13 cellular contexts compared by ENCODE assay signal in genomic region chr20:53072923-53073579, GRCh38.
DNase-seq lines count a peak whose midpoint lies in the region; ATAC-seq and TF ChIP-seq lines count a peak whose summit lies in the region.
"Had no signal": no experiment of that assay in that cellular context is flagged by ENCODE, and none has a peak within 500 bp of the region (broad histone marks: within the 10 kb centered on the region; RNA-seq: fewer than 3 reads in every experiment).

No MANE protein-coding gene starts in this region.

- POLR2A ChIA-PET in activated CD4-positive, alpha-beta T cell treated with anti-CD3 and anti-CD28 coated beads for 36 hours (lab: Charles Lee), result interaction anchor here (1.1 kb wide), 1 partner anchor 72 kb away, joined by 4 read pairs; no protein-coding TSS in a partner anchor
- POLR2A ChIA-PET in CD8-positive, alpha-beta memory T cell (lab: Charles Lee), result no interaction called here

- no peak overlapping the region for H3K4me3 ChIP-seq in coronary artery
- H3K4me3 ChIP-seq in CD8-positive, alpha-beta memory T cell (ENCODE audit: low read length), result no peak overlapping the region

- no peak for DNase-seq in activated CD4-positive, alpha-beta T cell treated with anti-CD3 and anti-CD28 coated beads for 36 hours
- DNase-seq in activated CD4-positive, alpha-beta T cell treated with anti-CD3 and anti-CD28 coated beads for 4 hours, result no peak
- no peak for DNase-seq in activated naive CD4-positive, alpha-beta T cell treated with anti-CD3 and anti-CD28 coated beads for 36 hours
- DNase-seq in activated naive CD4-positive, alpha-beta T cell treated with anti-CD3 and anti-CD28 coated beads, Interleukin-2, amount 50 U/mL, for 16 hours, result no peak
- DNase-seq in activated T-helper 1 cell treated with anti-CD3 and anti-CD28 coated beads, Interleukin-12 subunit alpha, Interleukin-12 subunit beta, Interleukin-2, Interleukin-4 antibody, amounts not matched to agents 30 ng/mL and 10 ng/mL and 1 ng/mL, durations not matched to agents 14 hours and 24 hours and 36 hours (ENCODE audit: low spot score), result no peak
- no peak for DNase-seq in activated naive CD8-positive, alpha-beta T cell treated with anti-CD3 and anti-CD28 coated beads, Interleukin-2, amount 50 U/mL, for 24 hours
- DNase-seq in coronary artery (ENCODE audit: low spot score), result no peak
- DNase-seq in CD8-positive, alpha-beta memory T cell, result no peak
- DNase-seq: DMS53, GF-D8, GOT3, H9 had no signal

- peaks cover 3% of the 10 kb centered on the region for H3K27me3 Mint-ChIP-seq in activated CD4-positive, alpha-beta T cell treated with anti-CD3 and anti-CD28 coated beads for 36 hours
- H3K27me3 Mint-ChIP-seq in activated naive CD4-positive, alpha-beta T cell treated with anti-CD3 and anti-CD28 coated beads for 36 hours (ENCODE audit: low read depth), result no peaks in the 10 kb centered on the region
- H3K27me3 Mint-ChIP-seq in activated T-helper 1 cell treated with anti-CD3 and anti-CD28 coated beads, Interleukin-12 subunit alpha, Interleukin-12 subunit beta, Interleukin-2, Interleukin-4 antibody, amounts not matched to agents 30 ng/mL and 10 ng/mL and 1 ng/mL, durations not matched to agents 14 hours and 24 hours and 36 hours (ENCODE audit: insufficient read depth), result no peaks in the 10 kb centered on the region
- H3K27me3 Mint-ChIP-seq in activated naive CD8-positive, alpha-beta T cell treated with anti-CD3 and anti-CD28 coated beads, Interleukin-2, amount 50 U/mL, for 24 hours, result peaks cover 9% of the 10 kb centered on the region
- peaks cover 8 to 58% of the 10 kb centered on the region in 2 donors for H3K27me3 Mint-ChIP-seq in CD8-positive, alpha-beta memory T cell

- intact Hi-C loops in activated CD4-positive, alpha-beta T cell treated with anti-CD3 and anti-CD28 coated beads for 36 hours (cut with DNase I, micrococcal nuclease), result loop anchor here (5.0 to 10.0 kb wide), 2 partner anchors 144 to 822 kb away; no protein-coding TSS in a partner anchor
- intact Hi-C loops in activated naive CD4-positive, alpha-beta T cell treated with anti-CD3 and anti-CD28 coated beads for 36 hours (cut with micrococcal nuclease), result loop anchor here (5.0 kb wide), 3 partner anchors 509 to 1541 kb away; no protein-coding TSS in a partner anchor
- intact Hi-C loops in activated T-helper 1 cell treated with anti-CD3 and anti-CD28 coated beads, Interleukin-12 subunit alpha, Interleukin-12 subunit beta, Interleukin-2, Interleukin-4 antibody, amounts not matched to agents 30 ng/mL and 10 ng/mL and 1 ng/mL, durations not matched to agents 14 hours and 24 hours and 36 hours (cut with micrococcal nuclease), result loop anchor here (5.0 to 10.0 kb wide), 5 partner anchors 472 to 1028 kb away; no protein-coding TSS in a partner anchor

- peaks cover 4% of the 10 kb centered on the region for H3K9me3 Mint-ChIP-seq in activated CD4-positive, alpha-beta T cell treated with anti-CD3 and anti-CD28 coated beads for 36 hours (ENCODE audit: low read depth)
- H3K9me3 Mint-ChIP-seq in activated naive CD4-positive, alpha-beta T cell treated with anti-CD3 and anti-CD28 coated beads for 36 hours, result peaks cover 3% of the 10 kb centered on the region
- peaks cover 5% of the 10 kb centered on the region for H3K9me3 Mint-ChIP-seq in activated T-helper 1 cell treated with anti-CD3 and anti-CD28 coated beads, Interleukin-12 subunit alpha, Interleukin-12 subunit beta, Interleukin-2, Interleukin-4 antibody, amounts not matched to agents 30 ng/mL and 10 ng/mL and 1 ng/mL, durations not matched to agents 14 hours and 24 hours and 36 hours
- H3K9me3 Mint-ChIP-seq in activated naive CD8-positive, alpha-beta T cell treated with anti-CD3 and anti-CD28 coated beads, Interleukin-2, amount 50 U/mL, for 24 hours, result no peaks in the 10 kb centered on the region
- H3K9me3 Mint-ChIP-seq in CD8-positive, alpha-beta memory T cell, result peaks cover 0 to 2% (median 0%) of the 10 kb centered on the region in 5 donors

- no peaks in the 10 kb centered on the region for H3K36me3 ChIP-seq in CD8-positive, alpha-beta memory T cell (ENCODE audit: insufficient read depth, low read length)

- H3K27me3 ChIP-seq in CD8-positive, alpha-beta memory T cell (ENCODE audit: insufficient read depth, low read length, poor library complexity, severe bottlenecking), result no peaks in the 10 kb centered on the region

- peak overlapping the region; percentile 80 for H3K27ac Mint-ChIP-seq in activated CD4-positive, alpha-beta T cell treated with anti-CD3 and anti-CD28 coated beads for 36 hours
- H3K27ac Mint-ChIP-seq in activated naive CD4-positive, alpha-beta T cell treated with anti-CD3 and anti-CD28 coated beads for 36 hours, result peak overlapping the region; percentile 98
- H3K27ac Mint-ChIP-seq in activated T-helper 1 cell treated with anti-CD3 and anti-CD28 coated beads, Interleukin-12 subunit alpha, Interleukin-12 subunit beta, Interleukin-2, Interleukin-4 antibody, amounts not matched to agents 30 ng/mL and 10 ng/mL and 1 ng/mL, durations not matched to agents 14 hours and 24 hours and 36 hours, result peak overlapping the region; percentile 74
- H3K27ac Mint-ChIP-seq in activated naive CD8-positive, alpha-beta T cell treated with anti-CD3 and anti-CD28 coated beads, Interleukin-2, amount 50 U/mL, for 24 hours, result peak overlapping the region; percentile 61
- H3K27ac Mint-ChIP-seq in CD8-positive, alpha-beta memory T cell, result no peak overlapping the region
- H3K27ac Mint-ChIP-seq: H9 had no signal

- peaks cover 11% of the 10 kb centered on the region for H3K4me1 ChIP-seq in CD8-positive, alpha-beta memory T cell (ENCODE audit: insufficient read depth, low read length)

- peaks cover 17% of the 10 kb centered on the region for H3K36me3 Mint-ChIP-seq in activated CD4-positive, alpha-beta T cell treated with anti-CD3 and anti-CD28 coated beads for 36 hours (ENCODE audit: low read depth)
- peaks cover 13% of the 10 kb centered on the region for H3K36me3 Mint-ChIP-seq in activated naive CD4-positive, alpha-beta T cell treated with anti-CD3 and anti-CD28 coated beads for 36 hours (ENCODE audit: low read depth)
- peaks cover 11% of the 10 kb centered on the region for H3K36me3 Mint-ChIP-seq in activated T-helper 1 cell treated with anti-CD3 and anti-CD28 coated beads, Interleukin-12 subunit alpha, Interleukin-12 subunit beta, Interleukin-2, Interleukin-4 antibody, amounts not matched to agents 30 ng/mL and 10 ng/mL and 1 ng/mL, durations not matched to agents 14 hours and 24 hours and 36 hours (ENCODE audit: low read depth)
- peaks cover 2% of the 10 kb centered on the region for H3K36me3 Mint-ChIP-seq in activated naive CD8-positive, alpha-beta T cell treated with anti-CD3 and anti-CD28 coated beads, Interleukin-2, amount 50 U/mL, for 24 hours (ENCODE audit: low read depth)
- no peaks in the 10 kb centered on the region for H3K36me3 Mint-ChIP-seq in CD8-positive, alpha-beta memory T cell

- H3K4me3 Mint-ChIP-seq in activated CD4-positive, alpha-beta T cell treated with anti-CD3 and anti-CD28 coated beads for 36 hours, result no peak overlapping the region
- no peak overlapping the region for H3K4me3 Mint-ChIP-seq in activated naive CD4-positive, alpha-beta T cell treated with anti-CD3 and anti-CD28 coated beads for 36 hours
- no peak overlapping the region for H3K4me3 Mint-ChIP-seq in activated T-helper 1 cell treated with anti-CD3 and anti-CD28 coated beads, Interleukin-12 subunit alpha, Interleukin-12 subunit beta, Interleukin-2, Interleukin-4 antibody, amounts not matched to agents 30 ng/mL and 10 ng/mL and 1 ng/mL, durations not matched to agents 14 hours and 24 hours and 36 hours
- H3K4me3 Mint-ChIP-seq in activated naive CD8-positive, alpha-beta T cell treated with anti-CD3 and anti-CD28 coated beads, Interleukin-2, amount 50 U/mL, for 24 hours, result no peak overlapping the region
- no peak overlapping the region for H3K4me3 Mint-ChIP-seq in CD8-positive, alpha-beta memory T cell
- H3K4me3 Mint-ChIP-seq: H9 had no signal

- no peak overlapping the region for H3K27ac ChIP-seq in coronary artery
- no peak overlapping the region for H3K27ac ChIP-seq in CD8-positive, alpha-beta memory T cell (ENCODE audit: low read depth, low read length)
- H3K27ac ChIP-seq: 22Rv1 had no signal

- peaks cover 54% of the 10 kb centered on the region for H3K4me1 Mint-ChIP-seq in activated CD4-positive, alpha-beta T cell treated with anti-CD3 and anti-CD28 coated beads for 36 hours
- H3K4me1 Mint-ChIP-seq in activated naive CD4-positive, alpha-beta T cell treated with anti-CD3 and anti-CD28 coated beads for 36 hours (ENCODE audit: low read depth), result peaks cover 59% of the 10 kb centered on the region
- peaks cover 53% of the 10 kb centered on the region for H3K4me1 Mint-ChIP-seq in activated T-helper 1 cell treated with anti-CD3 and anti-CD28 coated beads, Interleukin-12 subunit alpha, Interleukin-12 subunit beta, Interleukin-2, Interleukin-4 antibody, amounts not matched to agents 30 ng/mL and 10 ng/mL and 1 ng/mL, durations not matched to agents 14 hours and 24 hours and 36 hours (ENCODE audit: low read depth)
- peaks cover 21% of the 10 kb centered on the region for H3K4me1 Mint-ChIP-seq in activated naive CD8-positive, alpha-beta T cell treated with anti-CD3 and anti-CD28 coated beads, Interleukin-2, amount 50 U/mL, for 24 hours
- H3K4me1 Mint-ChIP-seq in CD8-positive, alpha-beta memory T cell, result peaks cover 0 to 25% (median 0%) of the 10 kb centered on the region in 3 donors

- no peak for ATAC-seq in activated CD4-positive, alpha-beta T cell treated with anti-CD3 and anti-CD28 coated beads for 36 hours
- no peak for ATAC-seq in activated naive CD8-positive, alpha-beta T cell treated with anti-CD3 and anti-CD28 coated beads, Interleukin-2, amount 50 U/mL, for 24 hours

- no peaks in the 10 kb centered on the region for H3K9me3 ChIP-seq in CD8-positive, alpha-beta memory T cell (ENCODE audit: low read length)

- TF ChIP-seq CTCF in coronary artery (IDR thresholded peaks at IDR 0.05), result no peak

- CTCF ChIA-PET in activated CD4-positive, alpha-beta T cell treated with anti-CD3 and anti-CD28 coated beads for 36 hours (lab: Charles Lee), result interaction anchor here (0.6 to 0.8 kb wide), 2 partner anchors 10 to 100 kb away, joined by 4 to 5 read pairs; no protein-coding TSS in a partner anchor
- CTCF ChIA-PET in activated naive CD4-positive, alpha-beta T cell treated with anti-CD3 and anti-CD28 coated beads for 36 hours (lab: Charles Lee), result no interaction called here
- CTCF ChIA-PET in CD8-positive, alpha-beta memory T cell (lab: Charles Lee), result no interaction called here

Comparison
In these comparisons a context has a peak if more than half of its experiments do, and no peak if none do; other contexts are left out.
1. H3K27ac Mint-ChIP-seq: peak in activated CD4-positive, alpha-beta T cell treated with anti-CD3 and anti-CD28 coated beads for 36 hours (single experiment), activated naive CD4-positive, alpha-beta T cell treated with anti-CD3 and anti-CD28 coated beads for 36 hours (single experiment), activated T-helper 1 cell treated with anti-CD3 and anti-CD28 coated beads, Interleukin-12 subunit alpha, Interleukin-12 subunit beta, Interleukin-2, Interleukin-4 antibody, amounts not matched to agents 30 ng/mL and 10 ng/mL and 1 ng/mL, durations not matched to agents 14 hours and 24 hours and 36 hours (single experiment) and activated naive CD8-positive, alpha-beta T cell treated with anti-CD3 and anti-CD28 coated beads, Interleukin-2, amount 50 U/mL, for 24 hours (single experiment); none in CD8-positive, alpha-beta memory T cell (0 of 8).